Comparison of ENCODE assay signal across 8 cellular contexts in genomic region chr1:248905949-248906740, GRCh38. TPM values are rescaled to one million over a fixed set of nuclear protein-coding genes. Genes with fewer than 3 reads are reported as not detected.
DNase-seq lines count a peak whose midpoint lies in the region; ATAC-seq and TF ChIP-seq lines count a peak whose summit lies in the region.

A gene with protein sequence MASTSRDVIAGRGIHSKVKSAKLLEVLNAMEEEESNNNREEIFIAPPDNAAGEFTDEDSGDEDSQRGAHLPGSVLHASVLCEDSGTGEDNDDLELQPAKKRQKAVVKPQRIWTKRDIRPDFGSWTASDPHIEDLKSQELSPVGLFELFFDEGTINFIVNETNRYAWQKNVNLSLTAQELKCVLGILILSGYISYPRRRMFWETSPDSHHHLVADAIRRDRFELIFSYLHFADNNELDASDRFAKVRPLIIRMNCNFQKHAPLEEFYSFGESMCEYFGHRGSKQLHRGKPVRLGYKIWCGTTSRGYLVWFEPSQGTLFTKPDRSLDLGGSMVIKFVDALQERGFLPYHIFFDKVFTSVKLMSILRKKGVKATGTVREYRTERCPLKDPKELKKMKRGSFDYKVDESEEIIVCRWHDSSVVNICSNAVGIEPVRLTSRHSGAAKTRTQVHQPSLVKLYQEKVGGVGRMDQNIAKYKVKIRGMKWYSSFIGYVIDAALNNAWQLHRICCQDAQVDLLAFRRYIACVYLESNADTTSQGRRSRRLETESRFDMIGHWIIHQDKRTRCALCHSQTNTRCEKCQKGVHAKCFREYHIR (plus strand): TSS chr1:248906235. CDS start chr1:248913863, 7,628 bp downstream.

- DNase-seq in NAMALWA (ENCODE audit: low spot score) (peak; percentile 95), SK-N-SH (peak; percentile 99), Right ventricle myocardium superior (peak; percentile 96), tibial nerve (ENCODE audit: low spot score in 2 of 2) (peak; percentile 87 to 89)

- H3K9ac ChIP-seq in SK-N-SH (peak within 1 kb of the TSS; percentile 87), parathyroid adenoma (no peak within 1 kb of the TSS)

- H2AFZ ChIP-seq in SK-N-SH (ENCODE audit: low read depth) (peak within 1 kb of the TSS; percentile 98), parathyroid adenoma (peak within 1 kb of the TSS; percentile 98)

- no peak for TF ChIP-seq EP300 in SK-N-SH (IDR thresholded peaks at IDR 0.05; ENCODE audit: borderline replicate concordance in 1 of 2, low read depth in 1 of 2, low read length in 1 of 2)
- peak in 1 of 2 donors; percentile 87 for TF ChIP-seq EP300 in tibial nerve (IDR thresholded peaks at IDR 0.05)

- ATAC-seq in HG02571 (IDR thresholded peaks at IDR 0.05; ENCODE audit: unreplicated experiment) (peak; percentile 89), Right ventricle myocardium superior (ENCODE audit: poor library complexity) (peak; percentile 95)

- peak within 1 kb of the TSS; percentile 85 to 91 for H3K27ac ChIP-seq in SK-N-SH (ENCODE audit: low read depth in 2 of 2, low read length in 1 of 2)
- H3K27ac ChIP-seq in parathyroid adenoma: peak within 1 kb of the TSS; percentile 83
- peak within 1 kb of the TSS; percentile 78 to 95 (median 90) for H3K27ac ChIP-seq in tibial nerve

- H3K36me3 Mint-ChIP-seq in activated naive CD8-positive, alpha-beta T cell: no peaks in the 10 kb centered on the region

- H3K36me3 ChIP-seq in SK-N-SH (replicated peaks in 1 of 2; ENCODE audit: control insufficient read depth in 1 of 2, insufficient read depth in 2 of 2, low read length in 1 of 2) (no peaks in the 10 kb centered on the region), parathyroid adenoma (ENCODE audit: control insufficient read depth, insufficient read depth, low read length) (no peaks in the 10 kb centered on the region), tibial nerve (peaks cover 0 to 4% (median 0%) of the 10 kb centered on the region in 3 donors)

- peak; percentile 72 for TF ChIP-seq CTCF in SK-N-SH (IDR thresholded peaks at IDR 0.05)
- TF ChIP-seq CTCF in parathyroid adenoma (IDR thresholded peaks at IDR 0.05): peak; percentile 51
- peak; percentile 59 to 88 (median 75) for TF ChIP-seq CTCF in tibial nerve (IDR thresholded peaks at IDR 0.05)

- 11% methylated on average over 4 of the region's 80 CpGs for WGBS in SK-N-SH (ENCODE audit: low lambda C conversion rate)
- 0 to 2% methylated on average over 55 to 61 of the region's 80 CpGs for WGBS in tibial nerve, 2 donors

- H3K4me1 ChIP-seq in SK-N-SH (ENCODE audit: control insufficient read depth in 1 of 2, insufficient read depth in 2 of 2, low read depth in 1 of 2, low read length in 1 of 2) (peaks cover 0 to 10% of the 10 kb centered on the region in 2 experiments; a peak in 1 of 4 replicates), parathyroid adenoma (no peaks in the 10 kb centered on the region), tibial nerve (peaks cover 0 to 21% (median 4%) of the 10 kb centered on the region in 4 donors)

- POLR2A ChIA-PET in SK-N-SH (lab: Yijun Ruan, JAX): interaction anchor here (0.9 to 1.9 kb wide), 2 partner anchors 43 to 80 kb away, joined by 3 to 6 read pairs; no protein-coding TSS in a partner anchor

- no peaks in the 10 kb centered on the region for H3K9me3 ChIP-seq in SK-N-SH
- H3K9me3 ChIP-seq in parathyroid adenoma (ENCODE audit: control insufficient read depth, low read length): no peaks in the 10 kb centered on the region
- H3K9me3 ChIP-seq in tibial nerve: peaks cover 0 to 3% (median 0%) of the 10 kb centered on the region in 4 donors

- H3K27me3 Mint-ChIP-seq in activated naive CD8-positive, alpha-beta T cell: no peaks in the 10 kb centered on the region

- peak; percentile 51 for TF ChIP-seq RAD21 in SK-N-SH (IDR thresholded peaks at IDR 0.05; ENCODE audit: low read length)

- H3F3A ChIP-seq in SK-N-SH (replicated peaks; ENCODE audit: insufficient read depth): no peaks in the 10 kb centered on the region

- no peaks in the 10 kb centered on the region for H3K9me2 ChIP-seq in SK-N-SH

- CTCF ChIA-PET in SK-N-SH (lab: Yijun Ruan, JAX): interaction anchor here (0.6 to 1.3 kb wide), 5 partner anchors 21 to 69 kb away, joined by 3 to 6 read pairs (median 4); partner anchors contain the start of gene ZNF672

- H3K4me2 ChIP-seq in SK-N-SH (peak within 1 kb of the TSS; percentile 87), parathyroid adenoma (ENCODE audit: low read length) (peak within 1 kb of the TSS; percentile 87)

- H3K9me3 Mint-ChIP-seq in activated naive CD8-positive, alpha-beta T cell (ENCODE audit: low read depth): no peaks in the 10 kb centered on the region

- peak within 1 kb of the TSS; percentile 98 for H3K27ac Mint-ChIP-seq in activated naive CD8-positive, alpha-beta T cell

- intact Hi-C loops in Right ventricle myocardium superior (cut with DNase I): no loop called here

- H3K4me3 ChIP-seq in SK-N-SH (ENCODE audit: low read depth in 2 of 2, low read length in 1 of 2) (peak within 1 kb of the TSS; percentile 67 to 85), parathyroid adenoma (ENCODE audit: low read depth, low read length) (peak within 1 kb of the TSS; percentile 74), tibial nerve (peak within 1 kb of the TSS; percentile 43 to 90 (median 78))

- H3K27me3 ChIP-seq in SK-N-SH (ENCODE audit: insufficient read depth) (no peaks in the 10 kb centered on the region), parathyroid adenoma (ENCODE audit: control insufficient read depth, insufficient read depth, low read length) (no peaks in the 10 kb centered on the region), tibial nerve (no peaks in the 10 kb centered on the region)

- peaks cover 35% of the 10 kb centered on the region for H3K4me1 Mint-ChIP-seq in activated naive CD8-positive, alpha-beta T cell (ENCODE audit: low read depth)

- peak within 1 kb of the TSS; percentile 95 for H3K4me3 Mint-ChIP-seq in activated naive CD8-positive, alpha-beta T cell

- H3K79me2 ChIP-seq in SK-N-SH (ENCODE audit: insufficient read depth) (peaks cover 15% of the 10 kb centered on the region; the same call in 1 of the 2 replicates), parathyroid adenoma (no peaks in the 10 kb centered on the region)

- no peaks in the 10 kb centered on the region for H4K20me1 ChIP-seq in SK-N-SH (ENCODE audit: insufficient read depth)

- peak; percentile 94 for TF ChIP-seq POLR2A in GM10847 (IDR thresholded peaks at IDR 0.05; ENCODE audit: extremely low read depth, insufficient read length)
- peak; percentile 48 to 60 for TF ChIP-seq POLR2A in tibial nerve (IDR thresholded peaks at IDR 0.05)

TF ChIP-seq in SK-N-SH, 30 proteins besides CTCF, POLR2A, EP300 and RAD21 (continues in another document):
- no peak for TF ChIP-seq MXI1 (IDR thresholded peaks at IDR 0.05; ENCODE audit: low read depth, low read length)
- peak; percentile 68 for TF ChIP-seq TAF1 (IDR thresholded peaks at IDR 0.05; ENCODE audit: borderline replicate concordance, low read depth, low read length)
- peak; percentile 67; the same call in 1 of the 2 replicates for TF ChIP-seq POLR2AphosphoS5 (IDR thresholded peaks at IDR 0.05; ENCODE audit: low read depth, low read length)
- peak; percentile 38; the same call in 1 of the 2 replicates for TF ChIP-seq REST (IDR thresholded peaks at IDR 0.05; ENCODE audit: low read depth, low read length)
- no peak for TF ChIP-seq TEAD4 (IDR thresholded peaks at IDR 0.05; ENCODE audit: borderline replicate concordance, insufficient read depth)
- TF ChIP-seq GABPA (IDR thresholded peaks at IDR 0.05; ENCODE audit: low read depth): peak; percentile 10; the same call in 1 of the 2 replicates
- TF ChIP-seq NFIC (IDR thresholded peaks at IDR 0.05; ENCODE audit: borderline replicate concordance): no peak
- TF ChIP-seq, protein P1, sequence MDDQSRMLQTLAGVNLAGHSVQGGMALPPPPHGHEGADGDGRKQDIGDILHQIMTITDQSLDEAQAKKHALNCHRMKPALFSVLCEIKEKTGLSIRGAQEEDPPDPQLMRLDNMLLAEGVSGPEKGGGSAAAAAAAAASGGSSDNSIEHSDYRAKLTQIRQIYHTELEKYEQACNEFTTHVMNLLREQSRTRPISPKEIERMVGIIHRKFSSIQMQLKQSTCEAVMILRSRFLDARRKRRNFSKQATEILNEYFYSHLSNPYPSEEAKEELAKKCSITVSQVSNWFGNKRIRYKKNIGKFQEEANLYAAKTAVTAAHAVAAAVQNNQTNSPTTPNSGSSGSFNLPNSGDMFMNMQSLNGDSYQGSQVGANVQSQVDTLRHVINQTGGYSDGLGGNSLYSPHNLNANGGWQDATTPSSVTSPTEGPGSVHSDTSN (IDR thresholded peaks at IDR 0.05): no peak
- no peak; the same call in 1 of the 2 replicates for TF ChIP-seq RFX5 (IDR thresholded peaks at IDR 0.05; ENCODE audit: low read length)
- peak; percentile 77; the same call in 1 of the 2 replicates for TF ChIP-seq SIN3A (IDR thresholded peaks at IDR 0.05; ENCODE audit: borderline replicate concordance, low read depth, low read length)
- TF ChIP-seq SMC3 (IDR thresholded peaks at IDR 0.05; ENCODE audit: low read depth, low read length): peak; percentile 40
- TF ChIP-seq NRF1 (IDR thresholded peaks at IDR 0.05; ENCODE audit: low read depth, low read length): peak; percentile 63

RNA-seq across cellular contexts. Expression of the gene that starts here (rescaled TPM):
- 6.4 and 9.9 TPM in 2 replicates for polyA plus RNA-seq in SK-N-SH (2012; rRNA removed)
- polyA plus RNA-seq in SK-N-SH (2012; cell fraction: cytosol; rRNA removed): 6.4 and 7.2 TPM in 2 replicates
- polyA plus RNA-seq in SK-N-SH (2012; cell fraction: nucleus; rRNA removed): 18.4 and 20.4 TPM in 2 replicates
- total RNA-seq in Right ventricle myocardium superior (2.8 TPM), tibial nerve (1 to 10 TPM; 3.3 to 7.3 (median 5.4) TPM)

Comparison
In these comparisons a context has a peak if more than half of its experiments do, and no peak if none do; other contexts are left out.
1. Peak in every context shown above with its lines: DNase-seq, ATAC-seq, H3K4me3 ChIP-seq and H3K27ac ChIP-seq.